In the genomic region with DNA sequence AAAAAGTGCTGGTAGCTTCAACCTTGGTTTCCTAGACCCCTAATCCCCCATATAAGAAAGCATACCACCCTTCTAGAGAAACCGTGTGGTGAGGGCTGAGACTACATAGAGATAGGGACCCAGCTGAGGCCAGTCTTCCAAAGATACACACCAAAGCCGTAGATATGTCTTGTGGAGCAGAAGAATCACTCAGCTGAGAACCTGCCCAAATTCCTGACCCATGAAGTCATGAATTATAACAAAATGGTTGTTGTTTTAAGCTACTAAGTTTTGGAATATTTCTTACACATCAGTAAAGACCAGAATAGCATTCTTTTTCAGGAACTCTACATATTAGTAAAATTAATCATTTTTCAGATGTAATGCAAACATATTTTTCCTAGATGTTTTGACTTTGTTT, we compare ENCODE assay signal across 14 cellular contexts. TPM values are rescaled to one million over a fixed set of nuclear protein-coding genes. Genes with fewer than 3 reads are reported as not detected.
DNase-seq lines count a peak whose midpoint lies in the region; ATAC-seq and TF ChIP-seq lines count a peak whose summit lies in the region.
"Had no signal": no experiment of that assay in that cellular context is flagged by ENCODE, and none has a peak within 500 bp of the region (broad histone marks: within the 10 kb centered on the region; RNA-seq: fewer than 3 reads in every experiment).

No MANE protein-coding gene starts in this region.

- peaks cover 20 to 25% of the 10 kb centered on the region in 2 donors for H3K4me1 Mint-ChIP-seq in immature natural killer cell

- peaks cover 0 to 3% (median 0%) of the 10 kb centered on the region in 3 donors for H3K36me3 Mint-ChIP-seq in immature natural killer cell

- peaks cover 26% of the 10 kb centered on the region for H3K4me1 ChIP-seq in skeletal muscle satellite cell (ENCODE audit: control insufficient read depth, insufficient read depth, low read length)

- no peak overlapping the region for H3K4me3 ChIP-seq in fibroblast of villous mesenchyme (ENCODE audit: low read depth, low read length)
- no peak overlapping the region for H3K4me3 ChIP-seq in skeletal muscle satellite cell (ENCODE audit: low read length)
- H3K4me3 ChIP-seq: transverse colon had no signal

- H3K9ac ChIP-seq in skeletal muscle satellite cell (ENCODE audit: low read depth, low read length) = no peak overlapping the region
- H3K9ac ChIP-seq: parathyroid adenoma had no signal

- DNase-seq in HCEC 1CT (peak; percentile 78), T1000 (lab: John Stamatoyannopoulos, UW) (peak; percentile 15), fibroblast of villous mesenchyme (ENCODE audit: low read depth) (peak; percentile 54), NCI-H1092 treated with DMSO at 0.1 percent for 48 hours (lab: John Stamatoyannopoulos, UW) (no peak), immature natural killer cell (no peak), omental fat pad (ENCODE audit: low spot score) (no peak)
- DNase-seq: activated CD4-positive, alpha-beta T cell treated with anti-CD3 and anti-CD28 coated beads, Interleukin-2, amount 10 ng/mL, durations not matched to agents 7 days and 5 days; activated naive CD4-positive, alpha-beta T cell treated with anti-CD3 and anti-CD28 coated beads, Interleukin-2, amount 10 ng/mL, durations not matched to agents 7 days and 5 days; effector CD4-positive, alpha-beta T cell; NCI-H510A treated with DMSO at 0.1 percent for 48 hours; transverse colon had no signal

- peaks cover 2 to 5% (median 3%) of the 10 kb centered on the region in 3 donors for H3K27me3 Mint-ChIP-seq in immature natural killer cell (ENCODE audit: low read depth in 3 of 3)
- H3K27me3 Mint-ChIP-seq: activated CD4-positive, alpha-beta T cell treated with anti-CD3 and anti-CD28 coated beads, Interleukin-2, amount 10 ng/mL, durations not matched to agents 7 days and 5 days; activated naive CD4-positive, alpha-beta T cell treated with anti-CD3 and anti-CD28 coated beads, Interleukin-2, amount 10 ng/mL, durations not matched to agents 7 days and 5 days had no signal

- no peaks in the 10 kb centered on the region for H3K27me3 ChIP-seq in skeletal muscle satellite cell (ENCODE audit: control insufficient read depth, insufficient read depth, low read length)
- H3K27me3 ChIP-seq: transverse colon had no signal

- H3K27ac Mint-ChIP-seq in immature natural killer cell = no peak overlapping the region
- H3K27ac Mint-ChIP-seq: activated CD4-positive, alpha-beta T cell treated with anti-CD3 and anti-CD28 coated beads, Interleukin-2, amount 10 ng/mL, durations not matched to agents 7 days and 5 days; activated naive CD4-positive, alpha-beta T cell treated with anti-CD3 and anti-CD28 coated beads, Interleukin-2, amount 10 ng/mL, durations not matched to agents 7 days and 5 days had no signal

- peak overlapping the region; percentile 65 for H3K4me2 ChIP-seq in skeletal muscle satellite cell (ENCODE audit: low read length)

- no peak for ATAC-seq in omental fat pad (ENCODE audit: low FRiP score)
- ATAC-seq in GM21423 (IDR thresholded peaks at IDR 0.05; ENCODE audit: unreplicated experiment) = no peak

- H3K9me3 ChIP-seq in skeletal muscle satellite cell (replicated peaks; ENCODE audit: low read length) = no peaks in the 10 kb centered on the region
- H3K9me3 ChIP-seq: transverse colon had no signal

- TF ChIP-seq CTCF in fibroblast of villous mesenchyme (IDR thresholded peaks at IDR 0.05; ENCODE audit: insufficient read depth, low read depth, low read length) = no peak
- TF ChIP-seq CTCF in omental fat pad (IDR thresholded peaks at IDR 0.05) = no peak

- H3K4me3 Mint-ChIP-seq in immature natural killer cell = no peak overlapping the region
- H3K4me3 Mint-ChIP-seq: activated CD4-positive, alpha-beta T cell treated with anti-CD3 and anti-CD28 coated beads, Interleukin-2, amount 10 ng/mL, durations not matched to agents 7 days and 5 days; activated naive CD4-positive, alpha-beta T cell treated with anti-CD3 and anti-CD28 coated beads, Interleukin-2, amount 10 ng/mL, durations not matched to agents 7 days and 5 days had no signal

- H3K36me3 ChIP-seq in skeletal muscle satellite cell (ENCODE audit: insufficient read depth, low read length) = peaks cover 34% of the 10 kb centered on the region

- no peaks in the 10 kb centered on the region for H3K9me3 Mint-ChIP-seq in immature natural killer cell
- H3K9me3 Mint-ChIP-seq: activated CD4-positive, alpha-beta T cell treated with anti-CD3 and anti-CD28 coated beads, Interleukin-2, amount 10 ng/mL, durations not matched to agents 7 days and 5 days; activated naive CD4-positive, alpha-beta T cell treated with anti-CD3 and anti-CD28 coated beads, Interleukin-2, amount 10 ng/mL, durations not matched to agents 7 days and 5 days had no signal

RNA-seq across cellular contexts. Expression of a gene that starts 3.3 kb away (rescaled TPM):
- 38.7 and 53.1 TPM in 2 replicates for total RNA-seq in fibroblast of villous mesenchyme
- total RNA-seq in skeletal muscle satellite cell (2012; rRNA removed) = 81.9 and 84.2 TPM in 2 replicates
- 100 to 1,000 TPM; 169 to 229 (median 192) TPM for polyA plus RNA-seq in immature natural killer cell
- 10 to 100 TPM; 26.3 to 53.7 (median 42.5) TPM for total RNA-seq in omental fat pad

Comparison
In these comparisons a context has a peak if more than half of its experiments do, and no peak if none do; other contexts are left out.
1. DNase-seq: peak in HCEC 1CT (single experiment), T1000 (single experiment) and fibroblast of villous mesenchyme (single experiment); none in NCI-H1092 treated with DMSO at 0.1 percent for 48 hours (single experiment), immature natural killer cell (0 of 3) and omental fat pad (single experiment).